31 cellular contexts compared by ENCODE assay signal in genomic region chr17:76018340-76018680, GRCh38. TPM values are rescaled to one million over a fixed set of nuclear protein-coding genes. Genes with fewer than 3 reads are reported as not detected.
"Had no signal": no experiment of that assay in that cellular context is flagged by ENCODE, and none has a peak within 500 bp of the region (broad histone marks: within the 10 kb centered on the region; RNA-seq: fewer than 3 reads in every experiment).

No MANE protein-coding gene starts in this region.

- H3K27me3 ChIP-seq: brain microvascular endothelial cell, foreskin keratinocyte, gastrocnemius medialis, heart left ventricle had no signal

- H3K36me3 ChIP-seq: brain microvascular endothelial cell, esophagus muscularis mucosa, gastrocnemius medialis, heart left ventricle had no signal

- DNase-seq: activated B cell treated with CpG ODN at 0.5 μM for 24 hours; activated CD4-positive, alpha-beta T cell treated with anti-CD3 and anti-CD28 coated beads for 48 hours; activated CD4-positive, alpha-beta T cell treated with anti-CD3 and anti-CD28 coated beads, Interleukin-2, amount 50 U/mL, for 1 hour; activated CD4-positive, alpha-beta T cell treated with anti-CD3 and anti-CD28 coated beads, Interleukin-2, amount 50 U/mL, for 48 hours; activated CD8-positive, alpha-beta memory T cell treated with anti-CD3 and anti-CD28 coated beads for 24 hours; activated CD8-positive, alpha-beta T cell treated with anti-CD3 and anti-CD28 coated beads for 36 hours; activated effector memory CD4-positive, alpha-beta T cell treated with Interleukin-2 at 50 U/mL for 16 hours; activated gamma-delta T cell treated with Interleukin-2 at 50 U/mL for 16 hours; activated naive CD4-positive, alpha-beta T cell treated with anti-CD3 and anti-CD28 coated beads, Interleukin-2, amount 50 U/mL, for 16 hours; activated naive CD4-positive, alpha-beta T cell treated with Interleukin-2 at 50 U/mL for 16 hours; activated T-cell treated with anti-CD3 and anti-CD28 coated beads, Interleukin-2, amount 50 U/mL, for 4 hours; amniotic stem cell; anterior cingulate cortex; brain microvascular endothelial cell; dorsolateral prefrontal cortex; effector CD4-positive, alpha-beta T cell; effector memory CD8-positive, alpha-beta T cell; erythroblast; foreskin keratinocyte; gastrocnemius medialis; glutamatergic neuron; heart left ventricle; T-helper 17 cell; T1000; WERI-Rb-1 had no signal

- H3K9me3 ChIP-seq: esophagus muscularis mucosa, gastrocnemius medialis, heart left ventricle had no signal

- H3K4me1 ChIP-seq: foreskin keratinocyte had no signal

- H3K4me3 ChIP-seq: coronary artery, dorsolateral prefrontal cortex, esophagus muscularis mucosa, gastrocnemius medialis, heart left ventricle had no signal

- H3K27ac ChIP-seq: brain microvascular endothelial cell, coronary artery, dorsolateral prefrontal cortex, esophagus muscularis mucosa, foreskin keratinocyte, gastrocnemius medialis, heart left ventricle, WERI-Rb-1 had no signal

- ATAC-seq: activated CD4-positive, CD25-positive, alpha-beta regulatory T cell treated with anti-CD3 and anti-CD28 coated beads, Interleukin-2, amount 50 U/mL, for 24 hours; activated CD8-positive, alpha-beta T cell treated with anti-CD3 and anti-CD28 coated beads for 36 hours; activated T-cell treated with anti-CD3 and anti-CD28 coated beads, Interleukin-2, amount 50 U/mL, for 4 hours; activated T-helper 17 cell treated with anti-CD3 and anti-CD28 coated beads, Interleukin-2, amount 50 U/mL, for 72 hours; effector memory CD8-positive, alpha-beta T cell; foreskin keratinocyte; gastrocnemius medialis; heart left ventricle; T-helper 17 cell had no signal

RNA-seq across cellular contexts. Expression of gene EVPL, which starts 8.8 kb away (rescaled TPM):
- total RNA-seq: activated B cell treated with CpG ODN at 0.5 μM for 24 hours, astrocyte, cerebellum had no signal
